Comparison of ENCODE assay signal across 23 cellular contexts in the genomic region with DNA sequence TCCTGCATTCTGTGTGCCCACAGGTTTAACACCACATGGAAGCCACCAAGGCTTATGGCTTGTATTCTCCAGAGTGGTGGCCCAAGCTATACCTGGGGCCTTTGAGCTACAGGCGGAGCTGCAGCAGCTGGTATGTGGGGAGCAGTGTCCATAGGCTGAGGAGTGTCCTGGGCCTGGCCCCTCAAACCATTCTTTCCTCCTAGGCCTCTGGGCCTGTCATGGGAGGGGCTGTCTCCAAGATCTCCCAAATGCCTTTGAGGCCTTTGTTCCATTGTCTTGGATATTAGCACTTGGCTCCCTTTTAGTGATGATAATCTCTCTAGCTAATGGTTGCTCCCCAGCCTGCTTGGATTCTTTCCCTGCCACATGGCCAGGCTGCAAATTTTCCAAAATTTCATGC. TPM values are rescaled to one million over a fixed set of nuclear protein-coding genes. Genes with fewer than 3 reads are reported as not detected.
A peak's percentile ranks its signal among the peaks of the same experiment; 100 is the strongest.
DNase-seq lines count a peak whose midpoint lies in the region; ATAC-seq, FAIRE-seq and TF ChIP-seq lines count a peak whose summit lies in the region.
"Had no signal": no experiment of that assay in that cellular context is flagged by ENCODE, and none has a peak within 500 bp of the region (broad histone marks: within the 10 kb centered on the region; RNA-seq: fewer than 3 reads in every experiment).

No MANE protein-coding gene starts in this region.

- TF ChIP-seq POLR2A in K562 (conservative IDR thresholded peaks at IDR 0.05): no peak

- in situ Hi-C loops in K562 (cut with MboI): no loop called here

- peaks cover 59% of the 10 kb centered on the region for H3K4me1 ChIP-seq in left ventricle myocardium inferior
- H3K4me1 ChIP-seq in heart right ventricle: peaks cover 16 to 64% (median 55%) of the 10 kb centered on the region in 9 donors
- no peaks in the 10 kb centered on the region for H3K4me1 ChIP-seq in HEK293 (ENCODE audit: control insufficient read depth, insufficient read depth, low read length)
- peaks cover 18 to 25% of the 10 kb centered on the region in 2 experiments for H3K4me1 ChIP-seq in K562 (replicated peaks in 1 of 2; ENCODE audit: control insufficient read depth in 2 of 2, insufficient read depth in 2 of 2, low read length in 2 of 2)
- peaks cover 64 to 68% of the 10 kb centered on the region in 2 experiments for H3K4me1 ChIP-seq in neutrophil (ENCODE audit: control insufficient read depth in 1 of 2, insufficient read depth in 1 of 2, low read depth in 1 of 2, low read length in 1 of 2)
- H3K4me1 ChIP-seq in left lung: peaks cover 24 to 73% of the 10 kb centered on the region in 2 donors
- H3K4me1 ChIP-seq: HAP-1 had no signal

- 97 to 100% methylated on average over 1 of the region's 1 CpG for WGBS in heart right ventricle, 2 donors
- WGBS in K562 (ENCODE audit: insufficient coverage, low coverage, missing lambda C conversion rate): 44% methylated on average over 1 of the region's 1 CpG

- no peak overlapping the region for H3K9ac ChIP-seq in K562 (ENCODE audit: insufficient read depth in 1 of 2, low read depth in 2 of 2, low read length in 2 of 2)
- H3K9ac ChIP-seq: GM23248 had no signal

- H3K27ac ChIP-seq in left ventricle myocardium inferior (replicated peaks) (peak overlapping the region; percentile 3), heart right ventricle (peak overlapping the region in 2 of 10 donors; percentile 12 to 95), HEK293 (ENCODE audit: extremely low read depth, low read depth, low read length) (no peak overlapping the region), K562 (ENCODE audit: extremely low read depth, low read depth, low read length) (no peak overlapping the region), neutrophil (peak overlapping the region; percentile 98), left lung (peak overlapping the region in 1 of 2 donors; percentile 37)
- H3K27ac ChIP-seq: GM23248, SJSA1 had no signal

- no peak for TF ChIP-seq EP300 in K562 (IDR thresholded peaks at IDR 0.05; ENCODE audit: low read length)

- H3K36me3 ChIP-seq in left ventricle myocardium inferior (no peaks in the 10 kb centered on the region), heart right ventricle (peaks cover 0 to 4% (median 0%) of the 10 kb centered on the region in 9 donors), HEK293 (ENCODE audit: control insufficient read depth in 2 of 2, insufficient read depth in 1 of 2, low read length in 2 of 2) (peaks cover 0 to 9% of the 10 kb centered on the region in 2 experiments; a peak in 2 of 3 replicates), K562 (ENCODE audit: control insufficient read depth, insufficient read depth, low read length) (peaks cover 15% of the 10 kb centered on the region; the same call in 2 of the 3 replicates), neutrophil (no peaks in the 10 kb centered on the region), left lung (no peaks in the 10 kb centered on the region)
- H3K36me3 ChIP-seq: BE2C, HAP-1, SJSA1 had no signal

- DNase-seq in left ventricle myocardium inferior (no peak), heart right ventricle (no peak), K562 (ENCODE audit: extremely low read depth in 1 of 4, low spot score in 3 of 4) (peak in 1 of 4 experiments; percentile 19), left lung (no peak)
- DNase-seq in activated CD4-positive, alpha-beta T cell treated with anti-CD3 and anti-CD28 coated beads, Interleukin-2, amount 50 U/mL, for 1 hour: no peak
- DNase-seq: BE2C; CD8-positive, alpha-beta memory T cell; GM23248; Karpas-422; MG63; NCI-H1092; NCI-H1436 treated with DMSO at 0.1 percent for 48 hours; NCI-H2029; NCI-H345; NCI-H526; PC-3 had no signal

- CTCF ChIA-PET in HEK293 (lab: Yijun Ruan, JAX) (interaction anchor here (0.6 to 12.2 kb wide), 6 partner anchors 7 to 193 kb away, joined by 3 to 223 read pairs (median 6); no protein-coding TSS in a partner anchor), K562 (lab: Yijun Ruan, JAX; ENCODE audit: low intra/inter-chr PET ratio) (no interaction called here)

- H3K27me3 ChIP-seq in left ventricle myocardium inferior (ENCODE audit: low read depth): no peaks in the 10 kb centered on the region
- H3K27me3 ChIP-seq in heart right ventricle: no peaks in the 10 kb centered on the region
- H3K27me3 ChIP-seq in K562 (ENCODE audit: control insufficient read depth in 2 of 2, insufficient read depth in 2 of 2, low read length in 2 of 2): no peaks in the 10 kb centered on the region
- H3K27me3 ChIP-seq in neutrophil: no peaks in the 10 kb centered on the region
- no peaks in the 10 kb centered on the region for H3K27me3 ChIP-seq in left lung
- H3K27me3 ChIP-seq: BE2C, MG63, SJSA1 had no signal

- POLR2A ChIA-PET in HEK293 (lab: Yijun Ruan, JAX) (interaction anchor here (2.4 kb wide), 1 partner anchor 18 kb away, joined by 10 read pairs; no protein-coding TSS in a partner anchor), K562 (lab: Yijun Ruan, JAX) (interaction anchor here (0.6 to 1.1 kb wide), 2 partner anchors 13 to 17 kb away, joined by 3 read pairs; no protein-coding TSS in a partner anchor)

- H3K9me3 ChIP-seq in left ventricle myocardium inferior (replicated peaks) (peaks cover 15% of the 10 kb centered on the region), heart right ventricle (peaks cover 0 to 16% (median 12%) of the 10 kb centered on the region in 11 donors), HEK293 (ENCODE audit: control insufficient read depth, insufficient read depth, low read depth, low read length) (no peaks in the 10 kb centered on the region), K562 (replicated peaks; ENCODE audit: control insufficient read depth, insufficient read depth, low read depth, low read length) (peaks cover 10% of the 10 kb centered on the region), neutrophil (no peaks in the 10 kb centered on the region), left lung (peaks cover 0 to 12% of the 10 kb centered on the region in 2 donors)
- H3K9me3 ChIP-seq: BE2C had no signal

- peaks cover 3% of the 10 kb centered on the region; the same call in 2 of the 3 replicates for H3K79me2 ChIP-seq in K562 (ENCODE audit: control insufficient read depth, insufficient read depth, low read length)

- no peak overlapping the region for H3K4me2 ChIP-seq in K562 (ENCODE audit: insufficient read depth, low read length)

- H4K20me1 ChIP-seq in K562 (replicated peaks; ENCODE audit: control insufficient read depth, insufficient read depth, low read length): no peaks in the 10 kb centered on the region; the same call in 1 of the 2 replicates

- ATAC-seq in heart right ventricle (no peak), K562 (no peak), left lung (no peak), HG02610 (IDR thresholded peaks at IDR 0.05; ENCODE audit: unreplicated experiment) (no peak)
- ATAC-seq: PC-3 had no signal

- no peaks in the 10 kb centered on the region for H3K9me1 ChIP-seq in K562 (ENCODE audit: control insufficient read depth, insufficient read depth, low read length)

- no peak overlapping the region for H3K4me3 ChIP-seq in left ventricle myocardium inferior
- H3K4me3 ChIP-seq in heart right ventricle: no peak overlapping the region
- H3K4me3 ChIP-seq in HEK293 (ENCODE audit: low read depth, low read length): no peak overlapping the region
- H3K4me3 ChIP-seq in K562: no peak overlapping the region
- H3K4me3 ChIP-seq in neutrophil (ENCODE audit: low read depth in 1 of 2, low read length in 1 of 2): no peak overlapping the region
- no peak overlapping the region for H3K4me3 ChIP-seq in left lung
- H3K4me3 ChIP-seq: GM23248, HAP-1, MG63, SJSA1 had no signal

- FAIRE-seq in K562 (lab: Jason Lieb, UNC): no peak
- FAIRE-seq: GM12891, GM19239 had no signal

- TF ChIP-seq RAD21 in K562 (CRISPR knock-in tag; conservative IDR thresholded peaks at IDR 0.05 in 1 of 2, IDR thresholded peaks at IDR 0.05 in 1 of 2): no peak

- no TSS peak for BruUV-seq in K562 (replicated peaks; lab: Mats Ljungman, UMichigan)

- TF ChIP-seq CTCF in left ventricle myocardium inferior (IDR thresholded peaks at IDR 0.05; ENCODE audit: borderline replicate concordance) (no peak), heart right ventricle (IDR thresholded peaks at IDR 0.05) (no peak), HEK293 (tag by site-specific recombination; IDR thresholded peaks at IDR 0.05) (no peak), K562 (IDR thresholded peaks at IDR 0.05 in 2 of 3, conservative IDR thresholded peaks at IDR 0.05 in 1 of 3; ENCODE audit: insufficient read depth in 2 of 3, low read depth in 1 of 3, low read length in 3 of 3) (no peak), neutrophil (IDR thresholded peaks at IDR 0.05) (no peak), left lung (IDR thresholded peaks at IDR 0.05) (no peak)

- intact Hi-C loops in left ventricle myocardium inferior (cut with micrococcal nuclease): no loop called here
- intact Hi-C loops in heart right ventricle (cut with DNase I): loop anchor here in 2 of 10 donors (5.0 kb wide), 1 partner anchor 41 kb away; no protein-coding TSS in a partner anchor
- intact Hi-C loops in K562 (cut with micrococcal nuclease): no loop called here
- intact Hi-C loops in left lung (cut with DNase I): no loop called here

- no peak overlapping the region for H2AFZ ChIP-seq in K562 (ENCODE audit: low read depth, low read length)
- H2AFZ ChIP-seq: GM23248 had no signal

RNA-seq across cellular contexts. Expression of gene TBC1D22A, which starts 6.4 kb away (rescaled TPM):
- total RNA-seq in left ventricle myocardium inferior (16.2 TPM), heart right ventricle (10 to 100 TPM; 14.6 to 27.9 (median 18.0) TPM), K562 (2014; rRNA removed) (5.2 and 8.2 TPM in 2 replicates), K562 (2014; rRNA removed; fragmentation: Illumina TruSeq; extraction: Trizol) (1.9 and 2.4 TPM in 2 replicates), K562 (2015; rRNA removed; fragmentation: Illumina TruSeq; extraction: Trizol) (3.1 and 3.3 TPM in 2 replicates), K562 (2021) (11.5 and 12.6 TPM in 2 replicates), left lung (10 to 100 TPM; 27.3 to 33.5 TPM)
- polyA plus RNA-seq in heart right ventricle (10 to 100 TPM in 1 of 2 donors, 1 to 10 TPM in 1; 7.2 to 13.2 TPM), K562 (2011; rRNA removed) (7.5 and 10.0 TPM in 2 replicates), K562 (2014; fragmentation: Illumina TruSeq; extraction: Trizol) (5.6 and 5.8 TPM in 2 replicates), K562 (2014; fragmentation: Nextera tagmentation; extraction: Ambion mirVana) (under 1 TPM; 0.20 to 0.34 TPM), K562 (2014; rRNA removed) (7.1 and 7.9 TPM in 2 replicates)
- total RNA-seq in K562 (2011; cell fraction: chromatin; rRNA removed; ENCODE audit: low replicate concordance): 31.5 and 43.3 TPM in 2 replicates
- 21.1 and 22.2 TPM in 2 replicates for total RNA-seq in K562 (2011; cell fraction: nucleolus; rRNA removed)
- 21.2 and 22.4 TPM in 2 replicates for total RNA-seq in K562 (2011; cell fraction: nucleoplasm; rRNA removed)
- polyA plus RNA-seq in K562 (2011; cell fraction: cytosol; rRNA removed): 7.8 and 8.5 TPM in 2 replicates
- polyA plus RNA-seq in K562 (2011; cell fraction: nucleus; rRNA removed): 9.0 and 10.7 TPM in 2 replicates
- 8.6 and 10.2 TPM in 2 replicates for polyA plus RNA-seq in K562 (2012)
- polyA minus RNA-seq in K562 (2011; rRNA and poly(A)+ RNA removed): 8.5 and 9.0 TPM in 2 replicates
- 5.6 and 15.4 TPM in 2 replicates for polyA minus RNA-seq in K562 (2011; cell fraction: cytosol; rRNA and poly(A)+ RNA removed)
- 7.1 and 12.8 TPM in 2 replicates for polyA minus RNA-seq in K562 (2011; cell fraction: nucleus; rRNA and poly(A)+ RNA removed)

RNA-seq across cellular contexts. Expression of gene CERK, which starts 18.0 kb away (rescaled TPM):
- total RNA-seq in left ventricle myocardium inferior (76.9 TPM), heart right ventricle (10 to 100 TPM; 50.9 to 97.0 (median 74.2) TPM), K562 (2014; rRNA removed) (10.7 and 12.2 TPM in 2 replicates), K562 (2014; rRNA removed; fragmentation: Illumina TruSeq; extraction: Trizol) (7.3 and 8.0 TPM in 2 replicates), K562 (2015; rRNA removed; fragmentation: Illumina TruSeq; extraction: Trizol) (14.5 and 14.9 TPM in 2 replicates), K562 (2021) (9.9 and 12.5 TPM in 2 replicates), left lung (10 to 100 TPM; 25.0 to 34.1 TPM)
- polyA plus RNA-seq in heart right ventricle (10 to 100 TPM; 21.5 to 55.3 TPM), K562 (2011; rRNA removed) (11.8 and 12.7 TPM in 2 replicates), K562 (2014; fragmentation: Illumina TruSeq; extraction: Trizol) (8.0 and 8.7 TPM in 2 replicates), K562 (2014; fragmentation: Nextera tagmentation; extraction: Ambion mirVana) (1 to 10 TPM; 1.1 to 1.3 TPM), K562 (2014; rRNA removed) (8.3 and 8.6 TPM in 2 replicates)
- total RNA-seq in K562 (2011; cell fraction: chromatin; rRNA removed; ENCODE audit: low replicate concordance): 19.9 and 29.6 TPM in 2 replicates
- 16.8 and 18.6 TPM in 2 replicates for total RNA-seq in K562 (2011; cell fraction: nucleolus; rRNA removed)
- total RNA-seq in K562 (2011; cell fraction: nucleoplasm; rRNA removed): 22.0 and 23.9 TPM in 2 replicates
- 10.9 and 13.7 TPM in 2 replicates for polyA plus RNA-seq in K562 (2011; cell fraction: cytosol; rRNA removed)
- polyA plus RNA-seq in K562 (2011; cell fraction: nucleus; rRNA removed): 9.6 and 10.3 TPM in 2 replicates
- 10.9 and 13.1 TPM in 2 replicates for polyA plus RNA-seq in K562 (2012)
- polyA minus RNA-seq in K562 (2011; rRNA and poly(A)+ RNA removed): 13.6 and 15.8 TPM in 2 replicates
- 9.7 and 12.5 TPM in 2 replicates for polyA minus RNA-seq in K562 (2011; cell fraction: cytosol; rRNA and poly(A)+ RNA removed)
- polyA minus RNA-seq in K562 (2011; cell fraction: nucleus; rRNA and poly(A)+ RNA removed): 6.2 and 12.6 TPM in 2 replicates

Comparison
In these comparisons a context has a peak if more than half of its experiments do, and no peak if none do; other contexts are left out.
1. H3K27ac ChIP-seq: peak in left ventricle myocardium inferior (single experiment) and neutrophil (single experiment); none in HEK293 (single experiment) and K562 (single experiment).